In genomic region chr3:185365281-185366211, GRCh38 we compare ENCODE assay signal across 17 cellular contexts. TPM values are rescaled to one million over a fixed set of nuclear protein-coding genes. Genes with fewer than 3 reads are reported as not detected.
DNase-seq lines count a peak whose midpoint lies in the region; ATAC-seq, FAIRE-seq and TF ChIP-seq lines count a peak whose summit lies in the region.
"Had no signal": no experiment of that assay in that cellular context is flagged by ENCODE, and none has a peak within 500 bp of the region (broad histone marks: within the 10 kb centered on the region; RNA-seq: fewer than 3 reads in every experiment).

No MANE protein-coding gene starts in this region.

- 67% methylated on average over 4 of the region's 4 CpGs for WGBS in prostate gland

- CTCF ChIA-PET in activated CD4-positive, alpha-beta T cell treated with anti-CD3 and anti-CD28 coated beads, Interleukin-2, amount 10 ng/mL, durations not matched to agents 7 days and 5 days (lab: Charles Lee): no interaction called here

- no peak overlapping the region for H3K4me3 ChIP-seq in prostate gland
- H3K4me3 ChIP-seq: SJCRH30 had no signal

- POLR2A ChIA-PET in activated CD4-positive, alpha-beta T cell treated with anti-CD3 and anti-CD28 coated beads, Interleukin-2, amount 10 ng/mL, durations not matched to agents 7 days and 5 days (lab: Charles Lee): no interaction called here

- H3K27me3 Mint-ChIP-seq in glutamatergic neuron (ENCODE audit: unreplicated experiment): peaks cover 11% of the 10 kb centered on the region
- peaks cover 57% of the 10 kb centered on the region for H3K27me3 Mint-ChIP-seq in activated CD4-positive, alpha-beta T cell treated with anti-CD3 and anti-CD28 coated beads, Interleukin-2, amount 10 ng/mL, durations not matched to agents 7 days and 5 days

- intact Hi-C loops in prostate gland (cut with DNase I): no loop called here

- peak overlapping the region; percentile 91 for H3K4me3 Mint-ChIP-seq in glutamatergic neuron (ENCODE audit: unreplicated experiment)
- H3K4me3 Mint-ChIP-seq in activated CD4-positive, alpha-beta T cell treated with anti-CD3 and anti-CD28 coated beads, Interleukin-2, amount 10 ng/mL, durations not matched to agents 7 days and 5 days: no peak overlapping the region
- H3K4me3 Mint-ChIP-seq: activated CD4-positive, alpha-beta memory T cell treated with anti-CD3 and anti-CD28 coated beads, Interleukin-2, amount 10 ng/mL, durations not matched to agents 7 days and 5 days; CD4-positive, CD25-positive, alpha-beta regulatory T cell; stimulated activated naive CD8-positive, alpha-beta T cell treated with anti-CD3 and anti-CD28 coated beads, Interleukin-15, Interleukin-2, amounts not matched to agents 100 ng/mL and 50 ng/mL, for 24 hours had no signal

- H3K9me3 ChIP-seq in prostate gland: no peaks in the 10 kb centered on the region
- H3K9me3 ChIP-seq: SJCRH30 had no signal

- H3K36me3 ChIP-seq in prostate gland: no peaks in the 10 kb centered on the region
- H3K36me3 ChIP-seq: SJCRH30 had no signal

- no peaks in the 10 kb centered on the region for H3K4me1 ChIP-seq in prostate gland (replicated peaks)

- peaks cover 17% of the 10 kb centered on the region for H3K9me3 Mint-ChIP-seq in glutamatergic neuron (ENCODE audit: unreplicated experiment)
- H3K9me3 Mint-ChIP-seq in activated CD4-positive, alpha-beta T cell treated with anti-CD3 and anti-CD28 coated beads, Interleukin-2, amount 10 ng/mL, durations not matched to agents 7 days and 5 days: no peaks in the 10 kb centered on the region
- H3K9me3 Mint-ChIP-seq: activated CD4-positive, alpha-beta memory T cell treated with anti-CD3 and anti-CD28 coated beads, Interleukin-2, amount 10 ng/mL, durations not matched to agents 7 days and 5 days; stimulated activated naive CD8-positive, alpha-beta T cell treated with anti-CD3 and anti-CD28 coated beads, Interleukin-15, Interleukin-2, amounts not matched to agents 100 ng/mL and 50 ng/mL, for 24 hours had no signal

- H3K27ac Mint-ChIP-seq in glutamatergic neuron (ENCODE audit: unreplicated experiment): peak overlapping the region; percentile 96
- H3K27ac Mint-ChIP-seq in activated CD4-positive, alpha-beta T cell treated with anti-CD3 and anti-CD28 coated beads, Interleukin-2, amount 10 ng/mL, durations not matched to agents 7 days and 5 days: no peak overlapping the region
- H3K27ac Mint-ChIP-seq: activated CD4-positive, alpha-beta memory T cell treated with anti-CD3 and anti-CD28 coated beads, Interleukin-2, amount 10 ng/mL, durations not matched to agents 7 days and 5 days; CD4-positive, CD25-positive, alpha-beta regulatory T cell; stimulated activated naive CD8-positive, alpha-beta T cell treated with anti-CD3 and anti-CD28 coated beads, Interleukin-15, Interleukin-2, amounts not matched to agents 100 ng/mL and 50 ng/mL, for 24 hours had no signal

- H3K36me3 Mint-ChIP-seq in glutamatergic neuron (ENCODE audit: unreplicated experiment): no peaks in the 10 kb centered on the region
- H3K36me3 Mint-ChIP-seq in activated CD4-positive, alpha-beta T cell treated with anti-CD3 and anti-CD28 coated beads, Interleukin-2, amount 10 ng/mL, durations not matched to agents 7 days and 5 days (ENCODE audit: low read depth): no peaks in the 10 kb centered on the region
- H3K36me3 Mint-ChIP-seq: CD4-positive, CD25-positive, alpha-beta regulatory T cell had no signal

- no peaks in the 10 kb centered on the region for H3K27me3 ChIP-seq in prostate gland (replicated peaks; ENCODE audit: insufficient read depth)
- H3K27me3 ChIP-seq: SJCRH30 had no signal

- peak; percentile 20 for FAIRE-seq in GM12891 (lab: Jason Lieb, UNC)
- FAIRE-seq: astrocyte, islet of Langerhans had no signal

- peaks cover 36% of the 10 kb centered on the region for H3K4me1 Mint-ChIP-seq in glutamatergic neuron (ENCODE audit: low read depth, unreplicated experiment)
- peaks cover 17% of the 10 kb centered on the region for H3K4me1 Mint-ChIP-seq in activated CD4-positive, alpha-beta T cell treated with anti-CD3 and anti-CD28 coated beads, Interleukin-2, amount 10 ng/mL, durations not matched to agents 7 days and 5 days

- no peak overlapping the region for H3K27ac ChIP-seq in prostate gland
- H3K27ac ChIP-seq: SJCRH30 had no signal

- DNase-seq in GM12891 (ENCODE audit: insufficient read length, low spot score): no peak
- DNase-seq in NCI-H510A treated with DMSO at 0.1 percent for 48 hours (lab: John Stamatoyannopoulos, UW): peak; percentile 95
- DNase-seq in glutamatergic neuron: no peak
- DNase-seq in prostate gland (ENCODE audit: low spot score): peak; percentile 59
- DNase-seq in hepatic stellate cell (ENCODE audit: low spot score): no peak
- DNase-seq in activated CD4-positive, alpha-beta T cell treated with anti-CD3 and anti-CD28 coated beads, Interleukin-2, amount 10 ng/mL, durations not matched to agents 7 days and 5 days: no peak
- no peak for DNase-seq in HuH-7.5 (ENCODE audit: low spot score)
- DNase-seq: activated CD4-positive, alpha-beta memory T cell treated with anti-CD3 and anti-CD28 coated beads, Interleukin-2, amount 10 ng/mL, durations not matched to agents 7 days and 5 days; CD4-positive, CD25-positive, alpha-beta regulatory T cell; effector CD4-positive, alpha-beta T cell; HCEC 1CT; NCI-H524 treated with DMSO at 0.1 percent for 48 hours; SJCRH30 had no signal

- TF ChIP-seq CTCF in glutamatergic neuron (IDR thresholded peaks at IDR 0.05; ENCODE audit: partially characterized antibody, unreplicated experiment) (no peak), prostate gland (IDR thresholded peaks at IDR 0.05) (no peak)

- no peak for TF ChIP-seq POLR2A in GM12891 (IDR thresholded peaks at IDR 0.05; ENCODE audit: low read depth, low read length)
- TF ChIP-seq POLR2A in prostate gland (IDR thresholded peaks at IDR 0.05): no peak

- ATAC-seq in GM21526 (IDR thresholded peaks at IDR 0.05; ENCODE audit: low FRiP score, unreplicated experiment): no peak

TF ChIP-seq in GM12891, 5 proteins besides CTCF, POLR2A, EP300 and RAD21:
- TF ChIP-seq PAX5 (IDR thresholded peaks at IDR 0.05; ENCODE audit: insufficient read depth, low read length, severe bottlenecking): no peak
- TF ChIP-seq SPI1 (IDR thresholded peaks at IDR 0.05; ENCODE audit: low read depth, low read length): no peak
- TF ChIP-seq POLR2AphosphoS5 (IDR thresholded peaks at IDR 0.05; ENCODE audit: low read depth, low read length): no peak
- no peak for TF ChIP-seq TAF1 (IDR thresholded peaks at IDR 0.05; ENCODE audit: low read depth, low read length)
- TF ChIP-seq POU2F2 (IDR thresholded peaks at IDR 0.05; ENCODE audit: low read depth, low read length): no peak

RNA-seq across cellular contexts. Expression of gene MAP3K13, which starts 2.6 kb away (rescaled TPM):
- 11.1 TPM for polyA plus RNA-seq in GM12891 (2012; ENCODE audit: low read depth, missing spikeins)
- total RNA-seq in glutamatergic neuron (ENCODE audit: unreplicated experiment) (110 TPM), prostate gland (10 to 100 TPM; 32.9 to 51.1 TPM)
- 10 to 100 TPM; 10.2 to 13.1 TPM for total RNA-seq in activated CD4-positive, alpha-beta T cell treated with anti-CD3 and anti-CD28 coated beads, Interleukin-2, amount 10 ng/mL, durations not matched to agents 7 days and 5 days

Comparison
In these comparisons a context has a peak if more than half of its experiments do, and no peak if none do; other contexts are left out.
1. DNase-seq: peak in NCI-H510A treated with DMSO at 0.1 percent for 48 hours (single experiment) and prostate gland (single experiment); none in GM12891 (single experiment), glutamatergic neuron (single experiment), hepatic stellate cell (single experiment), activated CD4-positive, alpha-beta T cell treated with anti-CD3 and anti-CD28 coated beads, Interleukin-2, amount 10 ng/mL, durations not matched to agents 7 days and 5 days (single experiment) and HuH-7.5 (single experiment).